8 cellular contexts compared by ENCODE assay signal in genomic region chr17:74957935-74958549, GRCh38. TPM values are rescaled to one million over a fixed set of nuclear protein-coding genes. Genes with fewer than 3 reads are reported as not detected.
DNase-seq lines count a peak whose midpoint lies in the region; ATAC-seq, FAIRE-seq and TF ChIP-seq lines count a peak whose summit lies in the region.

No MANE protein-coding gene starts in this region.

- peaks cover 6% of the 10 kb centered on the region for H3K4me1 Mint-ChIP-seq in activated CD4-positive, alpha-beta T cell treated with anti-CD3 and anti-CD28 coated beads for 36 hours

- TF ChIP-seq CTCF in lower leg skin (IDR thresholded peaks at IDR 0.05): peak in 1 of 3 donors; percentile 60

- H3K4me3 Mint-ChIP-seq in activated CD4-positive, alpha-beta T cell treated with anti-CD3 and anti-CD28 coated beads for 36 hours: no peak overlapping the region

- H3K27ac Mint-ChIP-seq in activated CD4-positive, alpha-beta T cell treated with anti-CD3 and anti-CD28 coated beads for 36 hours: no peak overlapping the region

- ATAC-seq in activated CD4-positive, alpha-beta T cell treated with anti-CD3 and anti-CD28 coated beads for 36 hours: peak; percentile 60
- no peak for ATAC-seq in HG03196 (IDR thresholded peaks at IDR 0.05; ENCODE audit: unreplicated experiment)

- intact Hi-C loops in activated CD4-positive, alpha-beta T cell treated with anti-CD3 and anti-CD28 coated beads for 36 hours (cut with DNase I, micrococcal nuclease): loop anchor here (1.0 to 2.0 kb wide), 4 partner anchors 35 to 213 kb away; partner anchors contain the start of gene USH1G (in 2 of the 2)
- intact Hi-C loops in lower leg skin (cut with DNase I; ENCODE audit: low total_unique reads): loop anchor here (2.0 kb wide), 1 partner anchor 35 kb away; the partner anchor contains the start of gene USH1G

- WGBS in lower leg skin, 2 donors: 34 to 41% methylated on average over 18 to 24 of the region's 26 CpGs

- H3K36me3 Mint-ChIP-seq in activated CD4-positive, alpha-beta T cell treated with anti-CD3 and anti-CD28 coated beads for 36 hours (ENCODE audit: low read depth): no peaks in the 10 kb centered on the region

- CTCF ChIA-PET in activated CD4-positive, alpha-beta T cell treated with anti-CD3 and anti-CD28 coated beads for 36 hours (lab: Charles Lee): interaction anchor here (0.5 to 3.9 kb wide), 28 partner anchors 10 to 471 kb away, joined by 3 to 31 read pairs (median 4); partner anchors contain the start of genes CDR2L, HID1, OTOP2 and USH1G

- DNase-seq in 8988T: peak; percentile 84
- peak; percentile 85 for DNase-seq in GM12892 (ENCODE audit: insufficient read length)
- DNase-seq in NCI-H446 treated with DMSO at 0.1 percent for 48 hours (lab: John Stamatoyannopoulos, UW): peak; percentile 12
- DNase-seq in activated CD4-positive, alpha-beta T cell treated with anti-CD3 and anti-CD28 coated beads for 36 hours: peak; percentile 89
- peak; percentile 65 for DNase-seq in cerebellar cortex (ENCODE audit: low spot score)
- peak; percentile 52 to 96 for DNase-seq in lower leg skin (ENCODE audit: low spot score in 2 of 2)
- DNase-seq in stimulated activated CD8-positive, alpha-beta memory T cell treated with anti-CD3 and anti-CD28 coated beads, Interleukin-12 subunit alpha, Interleukin-12 subunit beta, amount 100 ng/mL, for 4 hours (ENCODE audit: low read depth): peak; percentile 58

- POLR2A ChIA-PET in activated CD4-positive, alpha-beta T cell treated with anti-CD3 and anti-CD28 coated beads for 36 hours (lab: Charles Lee): interaction anchor here (0.6 to 0.7 kb wide), 2 partner anchors 111 to 235 kb away, joined by 3 read pairs; no protein-coding TSS in a partner anchor

- no peaks in the 10 kb centered on the region for H3K27me3 Mint-ChIP-seq in activated CD4-positive, alpha-beta T cell treated with anti-CD3 and anti-CD28 coated beads for 36 hours

- FAIRE-seq in GM12892 (lab: Jason Lieb, UNC): peak; percentile 89

- H3K9me3 Mint-ChIP-seq in activated CD4-positive, alpha-beta T cell treated with anti-CD3 and anti-CD28 coated beads for 36 hours (ENCODE audit: low read depth): no peaks in the 10 kb centered on the region

- H3K4me3 ChIP-seq in lower leg skin (ENCODE audit: low read depth, poor library complexity, severe bottlenecking): no peak overlapping the region

- TF ChIP-seq POLR2A in GM12892 (IDR thresholded peaks at IDR 0.05; ENCODE audit: low read depth, low read length) (no peak), lower leg skin (IDR thresholded peaks at IDR 0.05) (no peak)

RNA-seq across cellular contexts. Expression of gene HID1, which starts 14.5 kb away (rescaled TPM):
- 0.49 TPM for polyA plus RNA-seq in GM12892 (2012; ENCODE audit: missing spikeins)
- total RNA-seq in activated CD4-positive, alpha-beta T cell treated with anti-CD3 and anti-CD28 coated beads for 36 hours: 1 to 10 TPM; 1.6 TPM
- total RNA-seq in lower leg skin: 10 to 100 TPM in 1 of 4 donors, 1 to 10 TPM in 3; 2.9 to 11.6 (median 6.2) TPM

RNA-seq across cellular contexts. Expression of gene OTOP3, which starts 22.3 kb away (rescaled TPM):
- not detected for polyA plus RNA-seq in GM12892 (2012; ENCODE audit: missing spikeins)
- total RNA-seq in activated CD4-positive, alpha-beta T cell treated with anti-CD3 and anti-CD28 coated beads for 36 hours: not detected
- 1 to 10 TPM in 2 of 4 donors, under 1 TPM in 1, not detected in 1; 0.64 to 2.3 (median 1.1) TPM for total RNA-seq in lower leg skin

RNA-seq across cellular contexts. Expression of gene CDR2L, which starts 29.4 kb away (rescaled TPM):
- polyA plus RNA-seq in GM12892 (2012; ENCODE audit: missing spikeins): not detected
- total RNA-seq in activated CD4-positive, alpha-beta T cell treated with anti-CD3 and anti-CD28 coated beads for 36 hours: under 1 TPM; 0.89 to 0.91 TPM
- total RNA-seq in lower leg skin: 1 to 10 TPM; 4.5 to 9.8 (median 5.3) TPM

RNA-seq across cellular contexts. Expression of gene OTOP2, which starts 34.0 kb away (rescaled TPM):
- polyA plus RNA-seq in GM12892 (2012; ENCODE audit: missing spikeins): not detected
- total RNA-seq in activated CD4-positive, alpha-beta T cell treated with anti-CD3 and anti-CD28 coated beads for 36 hours: not detected
- total RNA-seq in lower leg skin: not detected

RNA-seq across cellular contexts. Expression of gene USH1G, which starts 35.0 kb away (rescaled TPM):
- not detected for polyA plus RNA-seq in GM12892 (2012; ENCODE audit: missing spikeins)
- not detected for total RNA-seq in activated CD4-positive, alpha-beta T cell treated with anti-CD3 and anti-CD28 coated beads for 36 hours
- total RNA-seq in lower leg skin: 1 to 10 TPM in 3 of 4 donors, under 1 TPM in 1; 0.67 to 2.6 (median 2.1) TPM

Comparison
In these comparisons a context has a peak if more than half of its experiments do, and no peak if none do; other contexts are left out.
1. DNase-seq: peak in every context shown above with its lines; median percentile 89 in activated CD4-positive, alpha-beta T cell treated with anti-CD3 and anti-CD28 coated beads for 36 hours; 85 in GM12892; 84 in 8988T; 74 in lower leg skin; 65 in cerebellar cortex; 58 in stimulated activated CD8-positive, alpha-beta memory T cell treated with anti-CD3 and anti-CD28 coated beads, Interleukin-12 subunit alpha, Interleukin-12 subunit beta, amount 100 ng/mL, for 4 hours; 12 in NCI-H446 treated with DMSO at 0.1 percent for 48 hours.